Comparison of ENCODE assay signal across 8 cellular contexts in genomic region chr14:23352506-23353432, GRCh38. TPM values are rescaled to one million over a fixed set of nuclear protein-coding genes. Genes with fewer than 3 reads are reported as not detected.
DNase-seq lines count a peak whose midpoint lies in the region; ATAC-seq and TF ChIP-seq lines count a peak whose summit lies in the region.

Gene SLC22A17, minus strand, starts transcription at chr14:23352887.

- H3K4me1 ChIP-seq in upper lobe of right lung = peaks cover 7% of the 10 kb centered on the region

- in situ Hi-C loops in astrocyte of the cerebellum (cut with HindIII; ENCODE audit: low sequenced_read_pairs) = no loop called here

- DNase-seq in AG09319 (ENCODE audit: extremely low read depth, low read depth) (peak; percentile 58), T-helper 2 cell (peak in 4 of 5 experiments; percentile 16 to 71 (median 38)), astrocyte of the cerebellum (ENCODE audit: low read depth) (peak; percentile 81), hepatic stellate cell (ENCODE audit: low spot score) (peak; percentile 92), posterior vena cava (ENCODE audit: low spot score) (peak; percentile 93), upper lobe of right lung (peak; percentile 78)
- peak; percentile 25 for DNase-seq in Jurkat, Clone E6-1 (ENCODE audit: low read depth, low spot score)

- peak; percentile 83 for ATAC-seq in upper lobe of right lung
- no peak for ATAC-seq in GM21360 (IDR thresholded peaks at IDR 0.05; ENCODE audit: unreplicated experiment)

- H3K36me3 ChIP-seq in upper lobe of right lung = no peaks in the 10 kb centered on the region

- H3K27ac ChIP-seq in upper lobe of right lung = no peak within 1 kb of the TSS

- peaks cover 26% of the 10 kb centered on the region for H3K27me3 ChIP-seq in upper lobe of right lung

- intact Hi-C loops in posterior vena cava (cut with DNase I) (no loop called here), upper lobe of right lung (cut with DNase I) (no loop called here)

- H3K9me3 ChIP-seq in upper lobe of right lung = no peaks in the 10 kb centered on the region

- peak within 1 kb of the TSS; percentile 56 for H3K4me3 ChIP-seq in Jurkat, Clone E6-1 (ENCODE audit: low read length)
- peak within 1 kb of the TSS; percentile 75 for H3K4me3 ChIP-seq in astrocyte of the cerebellum (ENCODE audit: low read depth, low read length)
- H3K4me3 ChIP-seq in upper lobe of right lung = peak within 1 kb of the TSS; percentile 65

- TF ChIP-seq CTCF in AG09319 (IDR thresholded peaks at IDR 0.05; ENCODE audit: low read depth, low read length) (peak; percentile 13; the same call in 1 of the 2 replicates), astrocyte of the cerebellum (IDR thresholded peaks at IDR 0.05; ENCODE audit: low read depth, low read length, missing control alignments) (no peak), upper lobe of right lung (IDR thresholded peaks at IDR 0.05) (no peak)

RNA-seq across cellular contexts. Expression of gene SLC22A17, which starts in this region (rescaled TPM):
- 22.7 TPM for polyA plus RNA-seq in Jurkat, Clone E6-1 (2012; ENCODE audit: insufficient read depth, insufficient read length)
- total RNA-seq in posterior vena cava = 10 to 100 TPM; 17.7 to 30.6 TPM
- total RNA-seq in upper lobe of right lung = 12.1 TPM

Comparison
In these comparisons a context has a peak if more than half of its experiments do, and no peak if none do; other contexts are left out.
1. DNase-seq: peak in every context shown above with its lines; median percentile 93 in posterior vena cava; 92 in hepatic stellate cell; 81 in astrocyte of the cerebellum; 78 in upper lobe of right lung; 58 in AG09319; 38 in T-helper 2 cell; 25 in Jurkat, Clone E6-1.